ENCODE assay signal across 18 cellular contexts in genomic region chr16:81765111-81765919, GRCh38.
"Had no signal": no experiment of that assay in that cellular context is flagged by ENCODE, and none has a peak within 500 bp of the region (broad histone marks: within the 10 kb centered on the region; RNA-seq: fewer than 3 reads in every experiment).

No MANE protein-coding gene starts in this region.

- H3K36me3 Mint-ChIP-seq: activated CD4-positive, alpha-beta memory T cell treated with anti-CD3 and anti-CD28 coated beads for 36 hours; activated naive CD8-positive, alpha-beta T cell treated with anti-CD3 and anti-CD28 coated beads for 36 hours; brain; naive thymus-derived CD4-positive, alpha-beta T cell had no signal

- H3K27me3 ChIP-seq: tibial nerve, vagina had no signal

- H3K9me3 ChIP-seq: tibial nerve, vagina had no signal

- H3K36me3 ChIP-seq: tibial nerve, vagina, WERI-Rb-1 had no signal

- DNase-seq: activated CD4-positive, alpha-beta memory T cell treated with anti-CD3 and anti-CD28 coated beads for 36 hours; activated naive CD4-positive, alpha-beta T cell; activated naive CD8-positive, alpha-beta T cell treated with anti-CD3 and anti-CD28 coated beads for 36 hours; activated T-cell treated with anti-CD3 and anti-CD28 coated beads for 4 hours; caudate nucleus; dorsolateral prefrontal cortex; foreskin melanocyte; hypothalamus; left ventricle myocardium superior; mesenchymal stem cell; stimulated activated naive CD8-positive, alpha-beta T cell treated with anti-CD3 and anti-CD28 coated beads, Interleukin-15, Interleukin-2, amounts not matched to agents 100 U/mL and 50 U/mL, for 24 hours; substantia nigra; WERI-Rb-1 had no signal

- H3K4me3 Mint-ChIP-seq: activated CD4-positive, alpha-beta memory T cell treated with anti-CD3 and anti-CD28 coated beads for 36 hours; activated naive CD8-positive, alpha-beta T cell treated with anti-CD3 and anti-CD28 coated beads for 36 hours; brain; naive thymus-derived CD4-positive, alpha-beta T cell had no signal

- H3K27ac Mint-ChIP-seq: activated CD4-positive, alpha-beta memory T cell treated with anti-CD3 and anti-CD28 coated beads for 36 hours; activated naive CD8-positive, alpha-beta T cell treated with anti-CD3 and anti-CD28 coated beads for 36 hours; brain; naive thymus-derived CD4-positive, alpha-beta T cell had no signal

- H3K9me3 Mint-ChIP-seq: activated CD4-positive, alpha-beta memory T cell treated with anti-CD3 and anti-CD28 coated beads for 36 hours; activated naive CD8-positive, alpha-beta T cell treated with anti-CD3 and anti-CD28 coated beads for 36 hours; naive thymus-derived CD4-positive, alpha-beta T cell had no signal

- H3K4me3 ChIP-seq: dorsolateral prefrontal cortex, tibial nerve, vagina had no signal

- ATAC-seq: left ventricle myocardium superior; naive thymus-derived CD4-positive, alpha-beta T cell; stimulated activated naive CD8-positive, alpha-beta T cell treated with anti-CD3 and anti-CD28 coated beads, Interleukin-15, Interleukin-2, amounts not matched to agents 100 U/mL and 50 U/mL, for 24 hours had no signal

- H3K27ac ChIP-seq: dorsolateral prefrontal cortex, epithelial cell of prostate, tibial nerve, vagina, WERI-Rb-1 had no signal

- H3K4me1 ChIP-seq: tibial nerve, vagina had no signal

- H3K4me1 Mint-ChIP-seq: activated naive CD8-positive, alpha-beta T cell treated with anti-CD3 and anti-CD28 coated beads for 36 hours; brain; naive thymus-derived CD4-positive, alpha-beta T cell had no signal

- H3K27me3 Mint-ChIP-seq: activated naive CD8-positive, alpha-beta T cell treated with anti-CD3 and anti-CD28 coated beads for 36 hours had no signal
